ENCODE assay signal across 23 cellular contexts in genomic region chr2:140714586-140714985, GRCh38.
"Had no signal": no experiment of that assay in that cellular context is flagged by ENCODE, and none has a peak within 500 bp of the region (broad histone marks: within the 10 kb centered on the region; RNA-seq: fewer than 3 reads in every experiment).

No MANE protein-coding gene starts in this region.

- DNase-seq: effector memory CD4-positive, alpha-beta T cell; heart right ventricle; hypothalamus; islet precursor cell; mesendoderm; naive B cell; occipital lobe; pancreas; retina; stimulated activated CD4-positive, alpha-beta T cell treated with anti-CD3 and anti-CD28 coated beads, Interleukin-2, amount 100 ng/mL, for 24 hours; stimulated activated CD4-positive, alpha-beta T cell treated with anti-CD3 and anti-CD28 coated beads, Interleukin-4, amount 100 ng/mL, for 4 hours; stimulated activated naive B cell treated with anti-CD40 and anti-IgM and Interleukin-4, amounts not matched to agents 10 μg/mL and 1 μg/mL and 100 μg/mL, for 72 hours; stimulated activated naive CD8-positive, alpha-beta T cell treated with anti-CD3 and anti-CD28 coated beads, Interleukin-15, amount 100 ng/mL, for 72 hours; testis; upper lobe of right lung had no signal

- ATAC-seq: gastrocnemius medialis; heart right ventricle; left lobe of liver; pancreas; sciatic nerve; stimulated activated naive B cell treated with anti-CD40 and anti-IgM and Interleukin-4, amounts not matched to agents 10 μg/mL and 1 μg/mL and 100 μg/mL, for 72 hours; stimulated activated naive CD8-positive, alpha-beta T cell treated with anti-CD3 and anti-CD28 coated beads, Interleukin-15, amount 100 ng/mL, for 72 hours; upper lobe of right lung had no signal

- H3K4me3 ChIP-seq: esophagus muscularis mucosa, heart right ventricle, lung, pancreas, skin epidermis, testis, tibial nerve, upper lobe of right lung, vagina had no signal
